In the genomic region with DNA sequence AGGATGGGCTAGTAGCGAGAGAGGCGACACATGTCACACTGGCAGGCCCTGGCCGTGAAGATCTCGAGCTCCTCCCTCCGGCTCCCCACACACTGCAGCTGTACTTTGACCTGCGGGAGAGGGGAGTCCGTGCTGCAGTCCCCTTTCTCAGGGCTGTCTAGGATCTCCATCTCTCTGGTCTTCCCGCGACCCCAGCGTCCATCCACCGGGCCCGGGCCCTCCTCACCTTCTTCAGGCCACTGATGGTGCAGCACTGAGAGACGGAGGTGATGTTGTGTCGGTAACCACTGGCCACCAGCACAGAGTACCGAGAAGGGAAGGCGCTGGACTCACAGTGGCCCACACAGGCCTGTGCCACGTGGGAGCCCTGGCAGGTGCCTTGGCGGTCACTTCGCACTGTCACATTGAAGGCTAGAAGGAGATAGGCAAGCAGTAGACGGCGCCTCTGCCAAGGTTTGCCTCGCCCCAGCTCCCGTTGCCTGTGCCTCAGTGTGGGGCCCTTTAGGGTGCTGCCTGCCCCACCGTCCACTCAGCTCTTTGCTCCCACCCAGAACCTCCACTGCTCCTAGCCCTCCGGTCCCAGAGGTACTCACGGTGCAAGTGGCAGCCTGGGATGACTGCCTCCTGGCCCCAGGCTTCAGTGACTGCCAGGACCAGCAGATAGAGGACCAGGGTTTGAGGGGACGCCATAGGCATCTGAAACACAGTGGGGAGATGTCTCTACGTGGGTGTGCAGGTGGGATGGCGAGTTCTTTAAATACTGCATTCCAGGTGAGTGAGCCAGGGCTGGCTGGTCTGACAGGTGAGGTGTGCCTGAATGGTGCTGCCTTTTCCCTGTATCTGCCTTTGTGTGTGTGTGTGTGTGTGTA, we compare ENCODE assay signal across 1 cellular context.
TF ChIP-seq lines count a peak whose summit lies in the region.

No MANE protein-coding gene starts in this region.

TF ChIP-seq in HepG2, 621 proteins besides CTCF, POLR2A, EP300 and RAD21 (continued from another document and continues in another):
- TF ChIP-seq, protein P1, sequence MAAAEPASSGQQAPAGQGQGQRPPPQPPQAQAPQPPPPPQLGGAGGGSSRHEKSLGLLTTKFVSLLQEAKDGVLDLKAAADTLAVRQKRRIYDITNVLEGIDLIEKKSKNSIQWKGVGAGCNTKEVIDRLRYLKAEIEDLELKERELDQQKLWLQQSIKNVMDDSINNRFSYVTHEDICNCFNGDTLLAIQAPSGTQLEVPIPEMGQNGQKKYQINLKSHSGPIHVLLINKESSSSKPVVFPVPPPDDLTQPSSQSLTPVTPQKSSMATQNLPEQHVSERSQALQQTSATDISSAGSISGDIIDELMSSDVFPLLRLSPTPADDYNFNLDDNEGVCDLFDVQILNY (CRISPR knock-in tag; conservative IDR thresholded peaks at IDR 0.05): no peak
- TF ChIP-seq, protein P2, sequence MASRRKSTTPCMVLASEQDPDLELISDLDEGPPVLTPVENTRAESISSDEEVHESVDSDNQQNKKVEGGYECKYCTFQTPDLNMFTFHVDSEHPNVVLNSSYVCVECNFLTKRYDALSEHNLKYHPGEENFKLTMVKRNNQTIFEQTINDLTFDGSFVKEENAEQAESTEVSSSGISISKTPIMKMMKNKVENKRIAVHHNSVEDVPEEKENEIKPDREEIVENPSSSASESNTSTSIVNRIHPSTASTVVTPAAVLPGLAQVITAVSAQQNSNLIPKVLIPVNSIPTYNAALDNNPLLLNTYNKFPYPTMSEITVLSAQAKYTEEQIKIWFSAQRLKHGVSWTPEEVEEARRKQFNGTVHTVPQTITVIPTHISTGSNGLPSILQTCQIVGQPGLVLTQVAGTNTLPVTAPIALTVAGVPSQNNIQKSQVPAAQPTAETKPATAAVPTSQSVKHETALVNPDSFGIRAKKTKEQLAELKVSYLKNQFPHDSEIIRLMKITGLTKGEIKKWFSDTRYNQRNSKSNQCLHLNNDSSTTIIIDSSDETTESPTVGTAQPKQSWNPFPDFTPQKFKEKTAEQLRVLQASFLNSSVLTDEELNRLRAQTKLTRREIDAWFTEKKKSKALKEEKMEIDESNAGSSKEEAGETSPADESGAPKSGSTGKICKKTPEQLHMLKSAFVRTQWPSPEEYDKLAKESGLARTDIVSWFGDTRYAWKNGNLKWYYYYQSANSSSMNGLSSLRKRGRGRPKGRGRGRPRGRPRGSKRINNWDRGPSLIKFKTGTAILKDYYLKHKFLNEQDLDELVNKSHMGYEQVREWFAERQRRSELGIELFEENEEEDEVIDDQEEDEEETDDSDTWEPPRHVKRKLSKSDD (CRISPR knock-in tag; IDR thresholded peaks at IDR 0.05; ENCODE audit: low read depth): 0 out of 2 replicates have a peak, but pooled peaks have one; percentile 31
- TF ChIP-seq ZFP36L1 (CRISPR knock-in tag; IDR thresholded peaks at IDR 0.05): no peak
- no peak for TF ChIP-seq DNMT1 (CRISPR knock-in tag; IDR thresholded peaks at IDR 0.05)
- TF ChIP-seq, protein P3, sequence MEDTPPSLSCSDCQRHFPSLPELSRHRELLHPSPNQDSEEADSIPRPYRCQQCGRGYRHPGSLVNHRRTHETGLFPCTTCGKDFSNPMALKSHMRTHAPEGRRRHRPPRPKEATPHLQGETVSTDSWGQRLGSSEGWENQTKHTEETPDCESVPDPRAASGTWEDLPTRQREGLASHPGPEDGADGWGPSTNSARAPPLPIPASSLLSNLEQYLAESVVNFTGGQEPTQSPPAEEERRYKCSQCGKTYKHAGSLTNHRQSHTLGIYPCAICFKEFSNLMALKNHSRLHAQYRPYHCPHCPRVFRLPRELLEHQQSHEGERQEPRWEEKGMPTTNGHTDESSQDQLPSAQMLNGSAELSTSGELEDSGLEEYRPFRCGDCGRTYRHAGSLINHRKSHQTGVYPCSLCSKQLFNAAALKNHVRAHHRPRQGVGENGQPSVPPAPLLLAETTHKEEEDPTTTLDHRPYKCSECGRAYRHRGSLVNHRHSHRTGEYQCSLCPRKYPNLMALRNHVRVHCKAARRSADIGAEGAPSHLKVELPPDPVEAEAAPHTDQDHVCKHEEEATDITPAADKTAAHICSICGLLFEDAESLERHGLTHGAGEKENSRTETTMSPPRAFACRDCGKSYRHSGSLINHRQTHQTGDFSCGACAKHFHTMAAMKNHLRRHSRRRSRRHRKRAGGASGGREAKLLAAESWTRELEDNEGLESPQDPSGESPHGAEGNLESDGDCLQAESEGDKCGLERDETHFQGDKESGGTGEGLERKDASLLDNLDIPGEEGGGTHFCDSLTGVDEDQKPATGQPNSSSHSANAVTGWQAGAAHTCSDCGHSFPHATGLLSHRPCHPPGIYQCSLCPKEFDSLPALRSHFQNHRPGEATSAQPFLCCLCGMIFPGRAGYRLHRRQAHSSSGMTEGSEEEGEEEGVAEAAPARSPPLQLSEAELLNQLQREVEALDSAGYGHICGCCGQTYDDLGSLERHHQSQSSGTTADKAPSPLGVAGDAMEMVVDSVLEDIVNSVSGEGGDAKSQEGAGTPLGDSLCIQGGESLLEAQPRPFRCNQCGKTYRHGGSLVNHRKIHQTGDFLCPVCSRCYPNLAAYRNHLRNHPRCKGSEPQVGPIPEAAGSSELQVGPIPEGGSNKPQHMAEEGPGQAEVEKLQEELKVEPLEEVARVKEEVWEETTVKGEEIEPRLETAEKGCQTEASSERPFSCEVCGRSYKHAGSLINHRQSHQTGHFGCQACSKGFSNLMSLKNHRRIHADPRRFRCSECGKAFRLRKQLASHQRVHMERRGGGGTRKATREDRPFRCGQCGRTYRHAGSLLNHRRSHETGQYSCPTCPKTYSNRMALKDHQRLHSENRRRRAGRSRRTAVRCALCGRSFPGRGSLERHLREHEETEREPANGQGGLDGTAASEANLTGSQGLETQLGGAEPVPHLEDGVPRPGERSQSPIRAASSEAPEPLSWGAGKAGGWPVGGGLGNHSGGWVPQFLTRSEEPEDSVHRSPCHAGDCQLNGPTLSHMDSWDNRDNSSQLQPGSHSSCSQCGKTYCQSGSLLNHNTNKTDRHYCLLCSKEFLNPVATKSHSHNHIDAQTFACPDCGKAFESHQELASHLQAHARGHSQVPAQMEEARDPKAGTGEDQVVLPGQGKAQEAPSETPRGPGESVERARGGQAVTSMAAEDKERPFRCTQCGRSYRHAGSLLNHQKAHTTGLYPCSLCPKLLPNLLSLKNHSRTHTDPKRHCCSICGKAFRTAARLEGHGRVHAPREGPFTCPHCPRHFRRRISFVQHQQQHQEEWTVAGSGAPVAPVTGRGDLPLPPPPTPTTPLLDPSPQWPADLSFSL (CRISPR knock-in tag; IDR thresholded peaks at IDR 0.05): peak; percentile 54; the same call in 1 of the 2 replicates
- TF ChIP-seq HIVEP1 (CRISPR knock-in tag; IDR thresholded peaks at IDR 0.05): no peak
- no peak for TF ChIP-seq ZNF143 (CRISPR knock-in tag; IDR thresholded peaks at IDR 0.05)
- TF ChIP-seq RFX1 (IDR thresholded peaks at IDR 0.05): no peak
- TF ChIP-seq, protein P4, sequence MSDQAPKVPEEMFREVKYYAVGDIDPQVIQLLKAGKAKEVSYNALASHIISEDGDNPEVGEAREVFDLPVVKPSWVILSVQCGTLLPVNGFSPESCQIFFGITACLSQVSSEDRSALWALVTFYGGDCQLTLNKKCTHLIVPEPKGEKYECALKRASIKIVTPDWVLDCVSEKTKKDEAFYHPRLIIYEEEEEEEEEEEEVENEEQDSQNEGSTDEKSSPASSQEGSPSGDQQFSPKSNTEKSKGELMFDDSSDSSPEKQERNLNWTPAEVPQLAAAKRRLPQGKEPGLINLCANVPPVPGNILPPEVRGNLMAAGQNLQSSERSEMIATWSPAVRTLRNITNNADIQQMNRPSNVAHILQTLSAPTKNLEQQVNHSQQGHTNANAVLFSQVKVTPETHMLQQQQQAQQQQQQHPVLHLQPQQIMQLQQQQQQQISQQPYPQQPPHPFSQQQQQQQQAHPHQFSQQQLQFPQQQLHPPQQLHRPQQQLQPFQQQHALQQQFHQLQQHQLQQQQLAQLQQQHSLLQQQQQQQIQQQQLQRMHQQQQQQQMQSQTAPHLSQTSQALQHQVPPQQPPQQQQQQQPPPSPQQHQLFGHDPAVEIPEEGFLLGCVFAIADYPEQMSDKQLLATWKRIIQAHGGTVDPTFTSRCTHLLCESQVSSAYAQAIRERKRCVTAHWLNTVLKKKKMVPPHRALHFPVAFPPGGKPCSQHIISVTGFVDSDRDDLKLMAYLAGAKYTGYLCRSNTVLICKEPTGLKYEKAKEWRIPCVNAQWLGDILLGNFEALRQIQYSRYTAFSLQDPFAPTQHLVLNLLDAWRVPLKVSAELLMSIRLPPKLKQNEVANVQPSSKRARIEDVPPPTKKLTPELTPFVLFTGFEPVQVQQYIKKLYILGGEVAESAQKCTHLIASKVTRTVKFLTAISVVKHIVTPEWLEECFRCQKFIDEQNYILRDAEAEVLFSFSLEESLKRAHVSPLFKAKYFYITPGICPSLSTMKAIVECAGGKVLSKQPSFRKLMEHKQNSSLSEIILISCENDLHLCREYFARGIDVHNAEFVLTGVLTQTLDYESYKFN (CRISPR knock-in tag; conservative IDR thresholded peaks at IDR 0.05): no peak; the same call in 1 of the 2 replicates
- TF ChIP-seq, protein P5, sequence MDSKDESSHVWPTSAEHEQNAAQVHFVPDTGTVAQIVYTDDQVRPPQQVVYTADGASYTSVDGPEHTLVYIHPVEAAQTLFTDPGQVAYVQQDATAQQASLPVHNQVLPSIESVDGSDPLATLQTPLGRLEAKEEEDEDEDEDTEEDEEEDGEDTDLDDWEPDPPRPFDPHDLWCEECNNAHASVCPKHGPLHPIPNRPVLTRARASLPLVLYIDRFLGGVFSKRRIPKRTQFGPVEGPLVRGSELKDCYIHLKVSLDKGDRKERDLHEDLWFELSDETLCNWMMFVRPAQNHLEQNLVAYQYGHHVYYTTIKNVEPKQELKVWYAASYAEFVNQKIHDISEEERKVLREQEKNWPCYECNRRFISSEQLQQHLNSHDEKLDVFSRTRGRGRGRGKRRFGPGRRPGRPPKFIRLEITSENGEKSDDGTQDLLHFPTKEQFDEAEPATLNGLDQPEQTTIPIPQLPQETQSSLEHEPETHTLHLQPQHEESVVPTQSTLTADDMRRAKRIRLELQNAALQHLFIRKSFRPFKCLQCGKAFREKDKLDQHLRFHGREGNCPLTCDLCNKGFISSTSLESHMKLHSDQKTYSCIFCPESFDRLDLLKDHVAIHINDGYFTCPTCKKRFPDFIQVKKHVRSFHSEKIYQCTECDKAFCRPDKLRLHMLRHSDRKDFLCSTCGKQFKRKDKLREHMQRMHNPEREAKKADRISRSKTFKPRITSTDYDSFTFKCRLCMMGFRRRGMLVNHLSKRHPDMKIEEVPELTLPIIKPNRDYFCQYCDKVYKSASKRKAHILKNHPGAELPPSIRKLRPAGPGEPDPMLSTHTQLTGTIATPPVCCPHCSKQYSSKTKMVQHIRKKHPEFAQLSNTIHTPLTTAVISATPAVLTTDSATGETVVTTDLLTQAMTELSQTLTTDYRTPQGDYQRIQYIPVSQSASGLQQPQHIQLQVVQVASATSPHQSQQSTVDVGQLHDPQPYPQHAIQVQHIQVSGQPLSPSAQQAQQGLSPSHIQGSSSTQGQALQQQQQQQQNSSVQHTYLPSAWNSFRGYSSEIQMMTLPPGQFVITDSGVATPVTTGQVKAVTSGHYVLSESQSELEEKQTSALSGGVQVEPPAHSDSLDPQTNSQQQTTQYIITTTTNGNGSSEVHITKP (CRISPR knock-in tag; IDR thresholded peaks at IDR 0.05; ENCODE audit: low read depth): no peak
- no peak for TF ChIP-seq KMT2B (CRISPR knock-in tag; IDR thresholded peaks at IDR 0.05)
- no peak for TF ChIP-seq ZNF776 (CRISPR knock-in tag; IDR thresholded peaks at IDR 0.05)
- TF ChIP-seq, protein P6, sequence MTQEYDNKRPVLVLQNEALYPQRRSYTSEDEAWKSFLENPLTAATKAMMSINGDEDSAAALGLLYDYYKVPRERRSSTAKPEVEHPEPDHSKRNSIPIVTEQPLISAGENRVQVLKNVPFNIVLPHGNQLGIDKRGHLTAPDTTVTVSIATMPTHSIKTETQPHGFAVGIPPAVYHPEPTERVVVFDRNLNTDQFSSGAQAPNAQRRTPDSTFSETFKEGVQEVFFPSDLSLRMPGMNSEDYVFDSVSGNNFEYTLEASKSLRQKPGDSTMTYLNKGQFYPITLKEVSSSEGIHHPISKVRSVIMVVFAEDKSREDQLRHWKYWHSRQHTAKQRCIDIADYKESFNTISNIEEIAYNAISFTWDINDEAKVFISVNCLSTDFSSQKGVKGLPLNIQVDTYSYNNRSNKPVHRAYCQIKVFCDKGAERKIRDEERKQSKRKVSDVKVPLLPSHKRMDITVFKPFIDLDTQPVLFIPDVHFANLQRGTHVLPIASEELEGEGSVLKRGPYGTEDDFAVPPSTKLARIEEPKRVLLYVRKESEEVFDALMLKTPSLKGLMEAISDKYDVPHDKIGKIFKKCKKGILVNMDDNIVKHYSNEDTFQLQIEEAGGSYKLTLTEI (CRISPR knock-in tag; conservative IDR thresholded peaks at IDR 0.05): no peak
- TF ChIP-seq ZNF652 (CRISPR knock-in tag; IDR thresholded peaks at IDR 0.05; ENCODE audit: borderline replicate concordance, low read depth): no peak
- TF ChIP-seq, protein P7, sequence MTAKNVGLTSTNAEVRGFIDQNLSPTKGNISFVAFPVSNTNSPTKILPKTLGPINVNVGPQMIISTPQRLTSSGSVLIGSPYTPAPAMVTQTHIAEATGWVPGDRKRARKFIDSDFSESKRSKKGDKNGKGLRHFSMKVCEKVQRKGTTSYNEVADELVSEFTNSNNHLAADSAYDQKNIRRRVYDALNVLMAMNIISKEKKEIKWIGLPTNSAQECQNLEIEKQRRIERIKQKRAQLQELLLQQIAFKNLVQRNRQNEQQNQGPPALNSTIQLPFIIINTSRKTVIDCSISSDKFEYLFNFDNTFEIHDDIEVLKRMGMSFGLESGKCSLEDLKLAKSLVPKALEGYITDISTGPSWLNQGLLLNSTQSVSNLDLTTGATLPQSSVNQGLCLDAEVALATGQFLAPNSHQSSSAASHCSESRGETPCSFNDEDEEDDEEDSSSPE (CRISPR knock-in tag; IDR thresholded peaks at IDR 0.05): peak; percentile 37; the same call in 1 of the 2 replicates
- TF ChIP-seq, protein P8, sequence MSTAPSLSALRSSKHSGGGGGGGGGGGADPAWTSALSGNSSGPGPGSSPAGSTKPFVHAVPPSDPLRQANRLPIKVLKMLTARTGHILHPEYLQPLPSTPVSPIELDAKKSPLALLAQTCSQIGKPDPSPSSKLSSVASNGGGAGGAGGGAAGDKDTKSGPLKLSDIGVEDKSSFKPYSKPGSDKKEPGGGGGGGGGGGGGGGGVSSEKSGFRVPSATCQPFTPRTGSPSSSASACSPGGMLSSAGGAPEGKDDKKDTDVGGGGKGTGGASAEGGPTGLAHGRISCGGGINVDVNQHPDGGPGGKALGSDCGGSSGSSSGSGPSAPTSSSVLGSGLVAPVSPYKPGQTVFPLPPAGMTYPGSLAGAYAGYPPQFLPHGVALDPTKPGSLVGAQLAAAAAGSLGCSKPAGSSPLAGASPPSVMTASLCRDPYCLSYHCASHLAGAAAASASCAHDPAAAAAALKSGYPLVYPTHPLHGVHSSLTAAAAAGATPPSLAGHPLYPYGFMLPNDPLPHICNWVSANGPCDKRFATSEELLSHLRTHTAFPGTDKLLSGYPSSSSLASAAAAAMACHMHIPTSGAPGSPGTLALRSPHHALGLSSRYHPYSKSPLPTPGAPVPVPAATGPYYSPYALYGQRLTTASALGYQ (CRISPR knock-in tag; IDR thresholded peaks at IDR 0.05): no peak
- TF ChIP-seq ZNF768 (CRISPR knock-in tag; IDR thresholded peaks at IDR 0.05): no peak; the same call in 1 of the 2 replicates
- TF ChIP-seq IKZF4 (CRISPR knock-in tag; IDR thresholded peaks at IDR 0.05; ENCODE audit: borderline replicate concordance, low read depth, not compliant biosample characterization): peak; percentile 66
- TF ChIP-seq SUZ12 (IDR thresholded peaks at IDR 0.05; ENCODE audit: low read depth, low read length): no peak
- 0 out of 2 replicates have a peak, but pooled peaks have one; percentile 49 for TF ChIP-seq FOXC1 (CRISPR knock-in tag; IDR thresholded peaks at IDR 0.05; ENCODE audit: borderline replicate concordance)
- peak; percentile 87; the same call in 1 of the 2 replicates for TF ChIP-seq SMAD9 (CRISPR knock-in tag; IDR thresholded peaks at IDR 0.05)
- no peak for TF ChIP-seq ZBTB21 (CRISPR knock-in tag; IDR thresholded peaks at IDR 0.05)
- no peak for TF ChIP-seq U2AF1 (optimal IDR thresholded peaks at IDR 0.05; ENCODE audit: low read depth, low read length)
- no peak for TF ChIP-seq ZC3H13 (CRISPR knock-in tag; IDR thresholded peaks at IDR 0.05)
- no peak for TF ChIP-seq ZNF703 (CRISPR knock-in tag; IDR thresholded peaks at IDR 0.05; ENCODE audit: borderline replicate concordance)
- TF ChIP-seq TBX2 (CRISPR knock-in tag; IDR thresholded peaks at IDR 0.05; ENCODE audit: borderline replicate concordance): peak; percentile 33; the same call in 1 of the 2 replicates
- no peak for TF ChIP-seq GTF2F1 (IDR thresholded peaks at IDR 0.05; ENCODE audit: low read length)
